1 cellular context compared by ENCODE assay signal in the genomic region with DNA sequence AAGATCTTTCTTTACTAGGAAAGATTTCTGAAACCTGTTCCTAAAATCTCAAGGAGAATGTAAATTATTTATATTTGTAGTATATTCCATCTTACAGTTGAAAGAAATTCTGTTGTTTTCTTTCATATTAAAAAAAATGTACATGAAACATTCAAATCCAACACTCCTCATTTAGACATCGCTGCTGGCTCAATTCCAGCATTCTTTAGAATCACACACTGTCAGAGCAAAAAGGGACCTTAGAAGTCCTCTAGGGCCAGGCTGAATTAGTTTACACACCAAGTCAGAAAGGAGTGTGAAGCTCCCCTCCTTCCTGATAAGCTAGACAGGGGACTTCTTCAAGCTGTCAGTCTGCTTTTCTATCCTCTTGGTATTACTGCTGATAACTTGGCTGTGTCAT.
TF ChIP-seq lines count a peak whose summit lies in the region.

No MANE protein-coding gene starts in this region.

TF ChIP-seq in IMR-90, 13 proteins besides CTCF, POLR2A, EP300 and RAD21 (continued from another document):
- TF ChIP-seq ELK1 (IDR thresholded peaks at IDR 0.05; ENCODE audit: borderline replicate concordance, low read depth, low read length) (no peak), CHD1 (IDR thresholded peaks at IDR 0.05; ENCODE audit: low read depth, low read length) (no peak), MAFK (IDR thresholded peaks at IDR 0.05; ENCODE audit: low read depth, low read length) (no peak), RFX5 (IDR thresholded peaks at IDR 0.05; ENCODE audit: low read depth, low read length) (no peak), USF2 (IDR thresholded peaks at IDR 0.05; ENCODE audit: low read depth, low read length) (no peak), FOS (IDR thresholded peaks at IDR 0.05; ENCODE audit: low read depth, low read length) (no peak)
